In the genomic region with DNA sequence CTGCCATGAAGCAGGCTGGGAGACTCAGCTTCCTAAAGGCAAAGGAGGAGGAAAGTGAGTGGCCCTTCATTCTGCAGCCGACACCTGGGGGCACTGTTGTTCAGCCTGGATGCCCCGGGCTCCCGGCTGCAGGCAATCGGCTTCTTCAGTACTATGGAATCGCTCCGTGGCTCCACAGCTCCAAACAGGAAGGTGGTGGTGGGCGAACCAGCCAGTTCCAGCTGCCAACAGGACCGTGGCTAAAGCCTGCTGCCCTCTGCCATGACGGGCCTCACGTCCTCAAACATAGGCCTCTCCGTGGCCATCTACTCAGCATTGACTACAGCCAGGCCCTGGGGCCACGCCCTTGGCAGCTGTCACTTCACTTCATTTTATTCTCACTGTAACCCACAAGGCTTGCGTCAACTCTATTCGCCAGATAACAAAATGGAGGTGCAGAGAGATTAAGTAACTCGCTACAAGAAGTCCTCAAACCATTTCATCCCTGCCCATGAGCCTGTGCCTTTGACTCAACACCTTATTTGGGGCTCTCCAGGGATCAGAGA, we compare ENCODE assay signal across 8 cellular contexts. TPM values are rescaled to one million over a fixed set of nuclear protein-coding genes. Genes with fewer than 3 reads are reported as not detected.
A peak's percentile ranks its signal among the peaks of the same experiment; 100 is the strongest.
DNase-seq lines count a peak whose midpoint lies in the region; FAIRE-seq and TF ChIP-seq lines count a peak whose summit lies in the region.

No MANE protein-coding gene starts in this region.

- POLR2A ChIA-PET in SK-N-SH (lab: Yijun Ruan, JAX), result interaction anchor here (0.7 kb wide), 1 partner anchor 8 kb away, joined by 3 read pairs; no protein-coding TSS in a partner anchor

- H3K27ac ChIP-seq in SK-N-SH (ENCODE audit: low read depth in 2 of 2, low read length in 1 of 2) (no peak overlapping the region), sigmoid colon (no peak overlapping the region)

- H3F3A ChIP-seq in Loucy (ENCODE audit: low read depth) (no peaks in the 10 kb centered on the region), SK-N-SH (replicated peaks; ENCODE audit: insufficient read depth) (no peaks in the 10 kb centered on the region)

- H3K27me3 ChIP-seq in Loucy (ENCODE audit: insufficient read depth, low read length, poor library complexity, severe bottlenecking) (no peaks in the 10 kb centered on the region), SK-N-SH (ENCODE audit: insufficient read depth) (peaks cover 7% of the 10 kb centered on the region; the same call in 1 of the 2 replicates), sigmoid colon (peaks cover 0 to 72% (median 24%) of the 10 kb centered on the region in 3 donors)

- no peaks in the 10 kb centered on the region for H3K36me3 ChIP-seq in Loucy (ENCODE audit: insufficient read depth, low read length)
- no peaks in the 10 kb centered on the region for H3K36me3 ChIP-seq in SK-N-SH (replicated peaks in 1 of 2; ENCODE audit: control insufficient read depth in 1 of 2, insufficient read depth in 2 of 2, low read length in 1 of 2)
- no peaks in the 10 kb centered on the region for H3K36me3 ChIP-seq in sigmoid colon

- peak; percentile 25 for DNase-seq in Ammon's horn (ENCODE audit: low spot score)
- DNase-seq in GM19239 (ENCODE audit: insufficient read length, low spot score), result no peak
- peak; percentile 44 for DNase-seq in SK-N-SH
- peak; percentile 71 for DNase-seq in activated naive CD4-positive, alpha-beta T cell treated with anti-CD3 and anti-CD28 coated beads, Interleukin-2, amount 50 U/mL, for 16 hours
- peak; percentile 5 to 9 for DNase-seq in hippocampal formation (lab: John Stamatoyannopoulos, UW)
- DNase-seq in stimulated activated CD4-positive, alpha-beta T cell treated with anti-CD3 and anti-CD28 coated beads, Interleukin-15, amount 100 ng/mL, for 1 hour (ENCODE audit: low read depth in 1 of 2, low spot score in 1 of 2), result peak; percentile 16 to 52
- DNase-seq in sigmoid colon, result no peak

- H3K4me1 ChIP-seq in Loucy (ENCODE audit: insufficient read depth, low read length, poor library complexity, severe bottlenecking) (peaks cover 26% of the 10 kb centered on the region), SK-N-SH (ENCODE audit: control insufficient read depth in 1 of 2, insufficient read depth in 2 of 2, low read depth in 1 of 2, low read length in 1 of 2) (peaks cover 0 to 24% of the 10 kb centered on the region in 2 experiments; a peak in 3 of 4 replicates), sigmoid colon (no peaks in the 10 kb centered on the region)

- H3K9me2 ChIP-seq in Loucy (replicated peaks; ENCODE audit: low read depth, low read length), result no peaks in the 10 kb centered on the region
- no peaks in the 10 kb centered on the region for H3K9me2 ChIP-seq in SK-N-SH

- H4K20me1 ChIP-seq in Loucy (ENCODE audit: insufficient read depth, low read length, poor library complexity, severe bottlenecking) (no peaks in the 10 kb centered on the region), SK-N-SH (ENCODE audit: insufficient read depth) (no peaks in the 10 kb centered on the region)

- peak; percentile 44; the same call in 1 of the 2 replicates for TF ChIP-seq RAD21 in SK-N-SH (IDR thresholded peaks at IDR 0.05; ENCODE audit: low read length)

- peak; percentile 98 for FAIRE-seq in GM19239 (lab: Jason Lieb, UNC)

- no peaks in the 10 kb centered on the region for H3K79me2 ChIP-seq in Loucy (ENCODE audit: insufficient read depth, low read length)
- H3K79me2 ChIP-seq in SK-N-SH (ENCODE audit: insufficient read depth), result no peaks in the 10 kb centered on the region

- H3K4me2 ChIP-seq in Loucy (ENCODE audit: low read depth, low read length, poor library complexity, severe bottlenecking), result peak overlapping the region; percentile 69
- H3K4me2 ChIP-seq in SK-N-SH, result no peak overlapping the region

- H2AFZ ChIP-seq in Loucy (ENCODE audit: low read length) (peak overlapping the region; percentile 69), SK-N-SH (ENCODE audit: low read depth) (no peak overlapping the region)

- CTCF ChIA-PET in SK-N-SH (lab: Yijun Ruan, JAX), result interaction anchor here (0.6 to 4.9 kb wide), 6 partner anchors 8 to 333 kb away, joined by 3 to 22 read pairs (median 3); no protein-coding TSS in a partner anchor

- H3K9ac ChIP-seq in Loucy (ENCODE audit: low read depth, low read length, poor library complexity, severe bottlenecking) (no peak overlapping the region), SK-N-SH (no peak overlapping the region)

- 59% methylated on average over 6 of the region's 15 CpGs for WGBS in SK-N-SH (ENCODE audit: low lambda C conversion rate)
- WGBS in sigmoid colon, 2 donors, result 6 to 17% methylated on average over 15 of the region's 15 CpGs

- TF ChIP-seq CTCF in Loucy (conservative IDR thresholded peaks at IDR 0.05; ENCODE audit: low read length), result peak; percentile 89
- peak; percentile 52 for TF ChIP-seq CTCF in SK-N-SH (IDR thresholded peaks at IDR 0.05)
- peak in 1 of 4 experiments; percentile 5 for TF ChIP-seq CTCF in sigmoid colon (IDR thresholded peaks at IDR 0.05)

- TF ChIP-seq EP300 in SK-N-SH (IDR thresholded peaks at IDR 0.05; ENCODE audit: borderline replicate concordance in 1 of 2, low read depth in 1 of 2, low read length in 1 of 2) (no peak), sigmoid colon (IDR thresholded peaks at IDR 0.05) (no peak)

- intact Hi-C loops in sigmoid colon (cut with DNase I), result no loop called here

- TF ChIP-seq POLR2A in sigmoid colon (IDR thresholded peaks at IDR 0.05), result no peak

- H3K4me3 ChIP-seq in Loucy (ENCODE audit: low read length, poor library complexity, severe bottlenecking) (peak overlapping the region; percentile 51), SK-N-SH (ENCODE audit: low read depth in 2 of 2, low read length in 1 of 2) (no peak overlapping the region), sigmoid colon (no peak overlapping the region)

- H3K9me3 ChIP-seq in Loucy (ENCODE audit: insufficient read depth, low read depth, low read length) (no peaks in the 10 kb centered on the region; the same call in 1 of the 2 replicates), SK-N-SH (no peaks in the 10 kb centered on the region), sigmoid colon (peaks cover 2 to 7% (median 5%) of the 10 kb centered on the region in 4 donors)

TF ChIP-seq in SK-N-SH, 30 proteins besides CTCF, POLR2A, EP300 and RAD21:
- TF ChIP-seq CHD2 (IDR thresholded peaks at IDR 0.05; ENCODE audit: low read length, partially characterized antibody) (no peak), SMC3 (IDR thresholded peaks at IDR 0.05; ENCODE audit: low read depth, low read length) (peak; percentile 23)

RNA-seq across cellular contexts. Expression of gene PAX5, which starts 38.1 kb away (rescaled TPM):
- polyA plus RNA-seq in SK-N-SH (2012; rRNA removed) (0.05 and 0.15 TPM in 2 replicates), sigmoid colon (10 to 100 TPM in 1 of 3 donors, under 1 TPM in 2; under 0.01 to 20.1 (median 0.23) TPM)
- polyA plus RNA-seq in SK-N-SH (2012; cell fraction: cytosol; rRNA removed), result 0.04 and 0.22 TPM in 2 replicates
- polyA plus RNA-seq in SK-N-SH (2012; cell fraction: nucleus; rRNA removed), result 0.05 and 0.10 TPM in 2 replicates
- total RNA-seq in sigmoid colon, result not detected

Comparison
In these comparisons a context has a peak if more than half of its experiments do, and no peak if none do; other contexts are left out.
1. DNase-seq: peak in Ammon's horn (single experiment), SK-N-SH (single experiment), activated naive CD4-positive, alpha-beta T cell treated with anti-CD3 and anti-CD28 coated beads, Interleukin-2, amount 50 U/mL, for 16 hours (single experiment), hippocampal formation (2 of 2) and stimulated activated CD4-positive, alpha-beta T cell treated with anti-CD3 and anti-CD28 coated beads, Interleukin-15, amount 100 ng/mL, for 1 hour (2 of 2); none in GM19239 (single experiment) and sigmoid colon (single experiment).